In the genomic region with DNA sequence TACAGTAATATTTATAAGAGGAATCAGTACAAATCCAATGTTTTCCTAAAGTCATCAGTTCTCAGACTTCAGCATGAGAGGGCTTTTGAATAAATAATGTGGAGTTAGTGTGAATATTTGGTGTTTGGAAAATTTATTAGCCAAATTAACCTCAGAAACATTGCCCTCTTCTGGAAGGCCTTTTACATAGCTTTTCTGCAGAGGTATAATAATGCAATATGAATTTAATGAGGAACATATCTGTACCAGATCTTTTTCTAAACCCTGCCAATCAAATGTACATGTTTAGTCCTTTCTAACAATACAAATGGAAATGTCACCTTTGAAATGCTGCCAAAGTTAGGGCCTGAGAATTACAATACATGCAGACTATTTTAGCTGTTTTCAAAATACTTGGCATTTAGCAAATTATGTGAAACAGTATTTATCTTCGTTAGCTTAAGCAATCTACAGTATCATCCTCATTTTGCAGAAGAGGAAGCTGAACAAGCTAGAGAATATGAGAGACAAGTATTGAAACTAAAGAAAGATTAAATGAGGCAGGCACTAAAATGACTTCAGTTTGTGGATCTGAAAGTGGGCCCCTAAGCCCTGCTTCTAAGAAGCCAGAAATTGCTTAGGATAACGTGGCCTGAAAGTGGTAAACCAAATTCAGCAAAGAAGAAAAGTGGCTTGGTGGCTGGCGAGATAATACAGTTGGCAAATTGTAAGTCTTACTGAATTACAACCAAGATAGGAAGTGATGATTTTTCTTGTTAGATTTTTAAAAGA, we compare ENCODE assay signal across 10 cellular contexts.
A peak's percentile ranks its signal among the peaks of the same experiment; 100 is the strongest.
DNase-seq lines count a peak whose midpoint lies in the region; ATAC-seq and TF ChIP-seq lines count a peak whose summit lies in the region.
"Had no signal": no experiment of that assay in that cellular context is flagged by ENCODE, and none has a peak within 500 bp of the region (broad histone marks: within the 10 kb centered on the region; RNA-seq: fewer than 3 reads in every experiment).

No MANE protein-coding gene starts in this region.

- DNase-seq in DND-41 (no peak), Panc1 (ENCODE audit: low read depth, low spot score) (no peak), fibroblast of pulmonary artery (ENCODE audit: low read depth) (no peak), hippocampal formation (lab: John Stamatoyannopoulos, UW) (no peak), NCI-H2196 (lab: John Stamatoyannopoulos, UW; ENCODE audit: unreplicated experiment) (no peak)
- no peak for DNase-seq in activated naive CD4-positive, alpha-beta T cell treated with Interleukin-2 at 50 U/mL for 16 hours
- DNase-seq: activated CD8-positive, alpha-beta T cell treated with anti-CD3 and anti-CD28 coated beads, Interleukin-2, amount 10 ng/mL, durations not matched to agents 7 days and 5 days; GDM1 had no signal

- H4K20me1 ChIP-seq in DND-41 (ENCODE audit: insufficient read depth, low read length): no peaks in the 10 kb centered on the region

- H3K4me1 ChIP-seq in DND-41 (ENCODE audit: insufficient read depth, low read length) (no peaks in the 10 kb centered on the region), Panc1 (ENCODE audit: control insufficient read depth, insufficient read depth, low read length) (0 out of 2 replicates have a peak, but pooled peaks cover 4% of the 10 kb centered on the region)

- intact Hi-C loops in Panc1 (cut with micrococcal nuclease; ENCODE audit: unreplicated experiment): no loop called here

- H3K27me3 ChIP-seq in DND-41 (ENCODE audit: insufficient read depth, low read length, poor library complexity) (no peaks in the 10 kb centered on the region), Panc1 (ENCODE audit: control insufficient read depth, insufficient read depth, low read length) (no peaks in the 10 kb centered on the region)

- no peak overlapping the region for H3K4me2 ChIP-seq in DND-41 (ENCODE audit: insufficient read depth, low read length)

- H3K9me3 ChIP-seq in DND-41 (ENCODE audit: insufficient read depth, low read length, severe bottlenecking): no peaks in the 10 kb centered on the region
- no peaks in the 10 kb centered on the region for H3K9me3 ChIP-seq in Panc1 (ENCODE audit: control insufficient read depth, insufficient read depth, low read depth, low read length)

- H3K36me3 ChIP-seq in DND-41 (ENCODE audit: insufficient read depth, low read length) (no peaks in the 10 kb centered on the region), Panc1 (ENCODE audit: control insufficient read depth, insufficient read depth, low read length) (no peaks in the 10 kb centered on the region)

- H3K4me3 ChIP-seq in DND-41 (ENCODE audit: low read depth in 1 of 2, low read length in 2 of 2): no peak overlapping the region
- H3K4me3 ChIP-seq in Panc1 (ENCODE audit: low read depth in 2 of 2, low read length in 2 of 2): no peak overlapping the region
- H3K4me3 ChIP-seq in fibroblast of pulmonary artery (replicated peaks; ENCODE audit: low read depth, low read length): no peak overlapping the region

- CTCF ChIA-PET in Panc1 (lab: Charles Lee): interaction anchor here (0.7 to 1.1 kb wide), 2 partner anchors 100 to 108 kb away, joined by 3 read pairs; no protein-coding TSS in a partner anchor

- no peak for ATAC-seq in DND-41 (ENCODE audit: insufficient read depth, low read depth)
- peak; percentile 62 for ATAC-seq in HG02870 (IDR thresholded peaks at IDR 0.05; ENCODE audit: unreplicated experiment)
- ATAC-seq in Panc1: no peak
- no peak for ATAC-seq in GM19324 (IDR thresholded peaks at IDR 0.05; ENCODE audit: low FRiP score, unreplicated experiment)
- ATAC-seq: activated CD8-positive, alpha-beta T cell treated with anti-CD3 and anti-CD28 coated beads, Interleukin-2, amount 10 ng/mL, durations not matched to agents 7 days and 5 days had no signal

- peak; percentile 32 for TF ChIP-seq CTCF in DND-41 (IDR thresholded peaks at IDR 0.05; ENCODE audit: borderline replicate concordance, extremely low read depth, low read length, poor library complexity, severe bottlenecking)
- TF ChIP-seq CTCF in Panc1 (IDR thresholded peaks at IDR 0.05): peak; percentile 64; the same call in 1 of the 2 replicates
- TF ChIP-seq CTCF in fibroblast of pulmonary artery (IDR thresholded peaks at IDR 0.05; ENCODE audit: low read length, missing control alignments): peak; percentile 59

- no peak overlapping the region for H3K27ac ChIP-seq in DND-41 (ENCODE audit: low read length)
- no peak overlapping the region for H3K27ac ChIP-seq in Panc1 (ENCODE audit: low read length)

- H2AFZ ChIP-seq in DND-41 (ENCODE audit: low read depth, low read length): no peak overlapping the region

- no peaks in the 10 kb centered on the region for H3K79me2 ChIP-seq in DND-41 (ENCODE audit: insufficient read depth, low read length)

- in situ Hi-C loops in Panc1 (cut with HindIII; ENCODE audit: low pct_unique_long_range_greater_than_20kb, low sequenced_read_pairs): no loop called here

- H3K9ac ChIP-seq in DND-41 (ENCODE audit: low read depth, low read length): no peak overlapping the region

- no TSS peak for BruUV-seq in Panc1 (replicated peaks; lab: Mats Ljungman, UMichigan)

- POLR2A ChIA-PET in Panc1 (lab: Charles Lee): no interaction called here
